13 cellular contexts compared by ENCODE assay signal in the genomic region with DNA sequence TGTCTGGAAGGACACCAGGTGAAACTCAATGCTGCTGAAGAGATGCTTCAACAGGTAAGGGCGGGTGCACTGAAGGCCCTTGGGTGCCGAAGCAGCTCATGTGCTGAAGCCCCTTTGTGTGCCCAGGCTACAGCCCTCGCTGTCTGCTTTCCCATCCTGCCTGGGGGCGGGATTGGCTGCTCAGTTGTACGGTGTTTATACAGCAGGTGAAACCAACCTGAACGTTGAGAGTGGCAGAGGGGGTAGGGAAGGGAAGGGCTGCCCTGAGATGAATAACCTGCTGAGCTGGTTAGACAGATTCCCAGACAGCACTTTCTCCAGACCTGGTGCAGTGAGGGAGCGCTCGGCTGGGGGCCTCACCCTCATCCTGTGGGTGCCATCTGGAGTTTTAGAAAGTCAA.
A peak's percentile ranks its signal among the peaks of the same experiment; 100 is the strongest.
DNase-seq lines count a peak whose midpoint lies in the region; ATAC-seq and TF ChIP-seq lines count a peak whose summit lies in the region.
"Had no signal": no experiment of that assay in that cellular context is flagged by ENCODE, and none has a peak within 500 bp of the region (broad histone marks: within the 10 kb centered on the region; RNA-seq: fewer than 3 reads in every experiment).

No MANE protein-coding gene starts in this region.

- H3K27me3 ChIP-seq in stomach: no peaks in the 10 kb centered on the region

- DNase-seq in NCI-H69 (lab: John Stamatoyannopoulos, UW): peak; percentile 83
- peak; percentile 73 to 86 for DNase-seq in left colon
- peak; percentile 81 for DNase-seq in stomach
- no peak for DNase-seq in medulla oblongata (ENCODE audit: extremely low spot score)
- DNase-seq in NCI-H1436 (lab: John Stamatoyannopoulos, UW): no peak
- DNase-seq in NCI-H1092 treated with DMSO at 0.1 percent for 48 hours (lab: John Stamatoyannopoulos, UW): no peak
- DNase-seq: activated naive CD8-positive, alpha-beta T cell treated with anti-CD3 and anti-CD28 coated beads, Interleukin-2, amount 10 ng/mL, durations not matched to agents 7 days and 5 days; CD4-positive, alpha-beta T cell; NCI-H2081; stimulated activated naive B cell treated with anti-CD40 and anti-IgM and Interleukin-4, amounts not matched to agents 10 μg/mL and 1 μg/mL and 100 μg/mL, for 72 hours had no signal

- peak overlapping the region; percentile 77 to 94 (median 86) for H3K27ac ChIP-seq in stomach
- H3K27ac ChIP-seq: coronary artery had no signal

- TF ChIP-seq EP300 in Ishikawa (IDR thresholded peaks at IDR 0.05; ENCODE audit: borderline replicate concordance) (peak; percentile 67; the same call in 1 of the 2 replicates), stomach (IDR thresholded peaks at IDR 0.05) (no peak)

- peaks cover 20 to 62% (median 43%) of the 10 kb centered on the region in 4 donors for H3K4me1 ChIP-seq in stomach

- peak; percentile 31; the same call in 1 of the 2 replicates for TF ChIP-seq RAD21 in Ishikawa (IDR thresholded peaks at IDR 0.05; ENCODE audit: low read depth)

- no peak for TF ChIP-seq POLR2A in stomach (IDR thresholded peaks at IDR 0.05)

- peaks cover 0 to 15% (median 4%) of the 10 kb centered on the region in 4 donors for H3K36me3 ChIP-seq in stomach

- peak; percentile 94 for ATAC-seq in left colon
- no peak for ATAC-seq in HG02588 (IDR thresholded peaks at IDR 0.05; ENCODE audit: unreplicated experiment)
- ATAC-seq: stimulated activated naive B cell treated with anti-CD40 and anti-IgM and Interleukin-4, amounts not matched to agents 10 μg/mL and 1 μg/mL and 100 μg/mL, for 72 hours had no signal

- no peak overlapping the region for H3K4me3 ChIP-seq in stomach
- H3K4me3 ChIP-seq: coronary artery had no signal

- intact Hi-C loops in left colon (cut with DNase I, micrococcal nuclease): no loop called here
- intact Hi-C loops in stomach (cut with DNase I; ENCODE audit: low total_unique reads): no loop called here

- no peak for TF ChIP-seq CTCF in stomach (IDR thresholded peaks at IDR 0.05)

- WGBS in stomach, 5 donors: 30 to 56% (median 37%) methylated on average over 8 of the region's 8 CpGs

- no peaks in the 10 kb centered on the region for H3K9me3 ChIP-seq in stomach

TF ChIP-seq in Ishikawa, 13 proteins besides CTCF, POLR2A, EP300 and RAD21:
- TF ChIP-seq, protein P1, sequence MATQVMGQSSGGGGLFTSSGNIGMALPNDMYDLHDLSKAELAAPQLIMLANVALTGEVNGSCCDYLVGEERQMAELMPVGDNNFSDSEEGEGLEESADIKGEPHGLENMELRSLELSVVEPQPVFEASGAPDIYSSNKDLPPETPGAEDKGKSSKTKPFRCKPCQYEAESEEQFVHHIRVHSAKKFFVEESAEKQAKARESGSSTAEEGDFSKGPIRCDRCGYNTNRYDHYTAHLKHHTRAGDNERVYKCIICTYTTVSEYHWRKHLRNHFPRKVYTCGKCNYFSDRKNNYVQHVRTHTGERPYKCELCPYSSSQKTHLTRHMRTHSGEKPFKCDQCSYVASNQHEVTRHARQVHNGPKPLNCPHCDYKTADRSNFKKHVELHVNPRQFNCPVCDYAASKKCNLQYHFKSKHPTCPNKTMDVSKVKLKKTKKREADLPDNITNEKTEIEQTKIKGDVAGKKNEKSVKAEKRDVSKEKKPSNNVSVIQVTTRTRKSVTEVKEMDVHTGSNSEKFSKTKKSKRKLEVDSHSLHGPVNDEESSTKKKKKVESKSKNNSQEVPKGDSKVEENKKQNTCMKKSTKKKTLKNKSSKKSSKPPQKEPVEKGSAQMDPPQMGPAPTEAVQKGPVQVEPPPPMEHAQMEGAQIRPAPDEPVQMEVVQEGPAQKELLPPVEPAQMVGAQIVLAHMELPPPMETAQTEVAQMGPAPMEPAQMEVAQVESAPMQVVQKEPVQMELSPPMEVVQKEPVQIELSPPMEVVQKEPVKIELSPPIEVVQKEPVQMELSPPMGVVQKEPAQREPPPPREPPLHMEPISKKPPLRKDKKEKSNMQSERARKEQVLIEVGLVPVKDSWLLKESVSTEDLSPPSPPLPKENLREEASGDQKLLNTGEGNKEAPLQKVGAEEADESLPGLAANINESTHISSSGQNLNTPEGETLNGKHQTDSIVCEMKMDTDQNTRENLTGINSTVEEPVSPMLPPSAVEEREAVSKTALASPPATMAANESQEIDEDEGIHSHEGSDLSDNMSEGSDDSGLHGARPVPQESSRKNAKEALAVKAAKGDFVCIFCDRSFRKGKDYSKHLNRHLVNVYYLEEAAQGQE (IDR thresholded peaks at IDR 0.05; ENCODE audit: low read depth): no peak
- TF ChIP-seq EGR1 (IDR thresholded peaks at IDR 0.05) (no peak), TCF12 (IDR thresholded peaks at IDR 0.05; ENCODE audit: low read depth) (peak; percentile 85), TEAD4 (IDR thresholded peaks at IDR 0.05) (peak; percentile 50), CEBPB (IDR thresholded peaks at IDR 0.05) (no peak), FOXM1 (IDR thresholded peaks at IDR 0.05; ENCODE audit: borderline replicate concordance, low read depth) (no peak), NFIC (IDR thresholded peaks at IDR 0.05) (peak; percentile 56), YY1 (IDR thresholded peaks at IDR 0.05; ENCODE audit: low read depth) (no peak), CREB1 (IDR thresholded peaks at IDR 0.05; ENCODE audit: low read depth) (no peak), ZBTB7A (IDR thresholded peaks at IDR 0.05; ENCODE audit: low read depth) (no peak)
- TF ChIP-seq, protein P2, sequence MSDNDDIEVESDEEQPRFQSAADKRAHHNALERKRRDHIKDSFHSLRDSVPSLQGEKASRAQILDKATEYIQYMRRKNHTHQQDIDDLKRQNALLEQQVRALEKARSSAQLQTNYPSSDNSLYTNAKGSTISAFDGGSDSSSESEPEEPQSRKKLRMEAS (IDR thresholded peaks at IDR 0.05): peak; percentile 49; the same call in 1 of the 2 replicates
- TF ChIP-seq, protein P3, sequence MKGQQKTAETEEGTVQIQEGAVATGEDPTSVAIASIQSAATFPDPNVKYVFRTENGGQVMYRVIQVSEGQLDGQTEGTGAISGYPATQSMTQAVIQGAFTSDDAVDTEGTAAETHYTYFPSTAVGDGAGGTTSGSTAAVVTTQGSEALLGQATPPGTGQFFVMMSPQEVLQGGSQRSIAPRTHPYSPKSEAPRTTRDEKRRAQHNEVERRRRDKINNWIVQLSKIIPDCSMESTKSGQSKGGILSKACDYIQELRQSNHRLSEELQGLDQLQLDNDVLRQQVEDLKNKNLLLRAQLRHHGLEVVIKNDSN (IDR thresholded peaks at IDR 0.05): no peak

Comparison
In these comparisons a context has a peak if more than half of its experiments do, and no peak if none do; other contexts are left out.
1. DNase-seq: peak in NCI-H69 (single experiment), left colon (2 of 2) and stomach (single experiment); none in medulla oblongata (single experiment), NCI-H1436 (single experiment) and NCI-H1092 treated with DMSO at 0.1 percent for 48 hours (single experiment).